Comparison of ENCODE assay signal across 1 cellular context in the genomic region with DNA sequence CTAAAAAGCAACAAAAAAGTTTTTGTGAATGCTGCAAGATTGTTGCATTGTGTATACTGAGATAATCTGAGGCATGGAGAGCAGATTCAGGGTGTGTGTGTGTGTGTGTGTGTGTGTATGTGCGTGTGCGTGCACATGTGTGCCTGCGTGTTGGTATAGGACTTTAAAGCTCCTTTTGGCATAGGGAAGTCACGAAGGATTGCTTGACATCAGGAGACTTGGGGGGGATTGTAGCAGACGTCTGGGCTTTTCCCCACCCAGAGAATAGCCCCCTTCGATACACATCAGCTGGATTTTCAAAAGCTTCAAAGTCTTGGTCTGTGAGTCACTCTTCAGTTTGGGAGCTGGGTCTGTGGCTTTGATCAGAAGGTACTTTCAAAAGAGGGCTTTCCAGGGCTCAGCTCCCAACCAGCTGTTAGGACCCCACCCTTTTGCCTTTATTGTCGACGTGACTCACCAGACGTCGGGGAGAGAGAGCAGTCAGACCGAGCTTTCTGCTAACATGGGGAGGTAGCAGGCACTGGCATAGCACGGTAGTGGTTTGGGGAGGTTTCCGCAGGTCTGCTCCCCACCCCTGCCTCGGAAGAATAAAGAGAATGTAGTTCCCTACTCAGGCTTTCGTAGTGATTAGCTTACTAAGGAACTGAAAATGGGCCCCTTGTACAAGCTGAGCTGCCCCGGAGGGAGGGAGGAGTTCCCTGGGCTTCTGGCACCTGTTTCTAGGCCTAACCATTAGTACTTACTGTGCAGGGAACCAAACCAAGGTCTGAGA.
TF ChIP-seq lines count a peak whose summit lies in the region.

No MANE protein-coding gene starts in this region.

TF ChIP-seq in A549, 52 proteins besides CTCF, POLR2A, EP300 and RAD21 (continued from another document):
- TF ChIP-seq, protein P1, sequence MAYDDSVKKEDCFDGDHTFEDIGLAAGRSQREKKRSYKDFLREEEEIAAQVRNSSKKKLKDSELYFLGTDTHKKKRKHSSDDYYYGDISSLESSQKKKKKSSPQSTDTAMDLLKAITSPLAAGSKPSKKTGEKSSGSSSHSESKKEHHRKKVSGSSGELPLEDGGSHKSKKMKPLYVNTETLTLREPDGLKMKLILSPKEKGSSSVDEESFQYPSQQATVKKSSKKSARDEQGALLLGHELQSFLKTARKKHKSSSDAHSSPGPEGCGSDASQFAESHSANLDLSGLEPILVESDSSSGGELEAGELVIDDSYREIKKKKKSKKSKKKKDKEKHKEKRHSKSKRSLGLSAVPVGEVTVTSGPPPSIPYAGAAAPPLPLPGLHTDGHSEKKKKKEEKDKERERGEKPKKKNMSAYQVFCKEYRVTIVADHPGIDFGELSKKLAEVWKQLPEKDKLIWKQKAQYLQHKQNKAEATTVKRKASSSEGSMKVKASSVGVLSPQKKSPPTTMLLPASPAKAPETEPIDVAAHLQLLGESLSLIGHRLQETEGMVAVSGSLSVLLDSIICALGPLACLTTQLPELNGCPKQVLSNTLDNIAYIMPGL (CRISPR knock-in tag; IDR thresholded peaks at IDR 0.05; ENCODE audit: borderline replicate concordance) = no peak
- TF ChIP-seq HOXA7 (CRISPR knock-in tag; IDR thresholded peaks at IDR 0.05) (no peak; the same call in 1 of the 2 replicates), NFE2L2 (conservative IDR thresholded peaks at IDR 0.05; ENCODE audit: low read length) (no peak), JUN (IDR thresholded peaks at IDR 0.05) (peak; percentile 56 to 58; a peak in 4 of 5 replicates), RARB (CRISPR knock-in tag; IDR thresholded peaks at IDR 0.05) (no peak), ZSCAN20 (CRISPR knock-in tag; IDR thresholded peaks at IDR 0.05) (no peak), KDM1A (IDR thresholded peaks at IDR 0.05; ENCODE audit: low read depth) (no peak), CBX2 (IDR thresholded peaks at IDR 0.05; ENCODE audit: borderline replicate concordance, low read depth) (no peak)
- TF ChIP-seq, protein P2, sequence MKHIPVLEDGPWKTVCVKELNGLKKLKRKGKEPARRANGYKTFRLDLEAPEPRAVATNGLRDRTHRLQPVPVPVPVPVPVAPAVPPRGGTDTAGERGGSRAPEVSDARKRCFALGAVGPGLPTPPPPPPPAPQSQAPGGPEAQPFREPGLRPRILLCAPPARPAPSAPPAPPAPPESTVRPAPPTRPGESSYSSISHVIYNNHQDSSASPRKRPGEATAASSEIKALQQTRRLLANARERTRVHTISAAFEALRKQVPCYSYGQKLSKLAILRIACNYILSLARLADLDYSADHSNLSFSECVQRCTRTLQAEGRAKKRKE (CRISPR knock-in tag; IDR thresholded peaks at IDR 0.05; ENCODE audit: low read depth) = no peak
- TF ChIP-seq, protein P3, sequence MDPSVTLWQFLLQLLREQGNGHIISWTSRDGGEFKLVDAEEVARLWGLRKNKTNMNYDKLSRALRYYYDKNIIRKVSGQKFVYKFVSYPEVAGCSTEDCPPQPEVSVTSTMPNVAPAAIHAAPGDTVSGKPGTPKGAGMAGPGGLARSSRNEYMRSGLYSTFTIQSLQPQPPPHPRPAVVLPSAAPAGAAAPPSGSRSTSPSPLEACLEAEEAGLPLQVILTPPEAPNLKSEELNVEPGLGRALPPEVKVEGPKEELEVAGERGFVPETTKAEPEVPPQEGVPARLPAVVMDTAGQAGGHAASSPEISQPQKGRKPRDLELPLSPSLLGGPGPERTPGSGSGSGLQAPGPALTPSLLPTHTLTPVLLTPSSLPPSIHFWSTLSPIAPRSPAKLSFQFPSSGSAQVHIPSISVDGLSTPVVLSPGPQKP (IDR thresholded peaks at IDR 0.05; ENCODE audit: low read depth, low read length) = no peak
- TF ChIP-seq, protein P4, sequence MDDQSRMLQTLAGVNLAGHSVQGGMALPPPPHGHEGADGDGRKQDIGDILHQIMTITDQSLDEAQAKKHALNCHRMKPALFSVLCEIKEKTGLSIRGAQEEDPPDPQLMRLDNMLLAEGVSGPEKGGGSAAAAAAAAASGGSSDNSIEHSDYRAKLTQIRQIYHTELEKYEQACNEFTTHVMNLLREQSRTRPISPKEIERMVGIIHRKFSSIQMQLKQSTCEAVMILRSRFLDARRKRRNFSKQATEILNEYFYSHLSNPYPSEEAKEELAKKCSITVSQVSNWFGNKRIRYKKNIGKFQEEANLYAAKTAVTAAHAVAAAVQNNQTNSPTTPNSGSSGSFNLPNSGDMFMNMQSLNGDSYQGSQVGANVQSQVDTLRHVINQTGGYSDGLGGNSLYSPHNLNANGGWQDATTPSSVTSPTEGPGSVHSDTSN (IDR thresholded peaks at IDR 0.05) = peak; percentile 62; the same call in 1 of the 2 replicates
- TF ChIP-seq, protein P5, sequence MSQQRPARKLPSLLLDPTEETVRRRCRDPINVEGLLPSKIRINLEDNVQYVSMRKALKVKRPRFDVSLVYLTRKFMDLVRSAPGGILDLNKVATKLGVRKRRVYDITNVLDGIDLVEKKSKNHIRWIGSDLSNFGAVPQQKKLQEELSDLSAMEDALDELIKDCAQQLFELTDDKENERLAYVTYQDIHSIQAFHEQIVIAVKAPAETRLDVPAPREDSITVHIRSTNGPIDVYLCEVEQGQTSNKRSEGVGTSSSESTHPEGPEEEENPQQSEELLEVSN (IDR thresholded peaks at IDR 0.05; ENCODE audit: borderline replicate concordance, low read depth) = no peak
